1 cellular context compared by ENCODE assay signal in the genomic region with DNA sequence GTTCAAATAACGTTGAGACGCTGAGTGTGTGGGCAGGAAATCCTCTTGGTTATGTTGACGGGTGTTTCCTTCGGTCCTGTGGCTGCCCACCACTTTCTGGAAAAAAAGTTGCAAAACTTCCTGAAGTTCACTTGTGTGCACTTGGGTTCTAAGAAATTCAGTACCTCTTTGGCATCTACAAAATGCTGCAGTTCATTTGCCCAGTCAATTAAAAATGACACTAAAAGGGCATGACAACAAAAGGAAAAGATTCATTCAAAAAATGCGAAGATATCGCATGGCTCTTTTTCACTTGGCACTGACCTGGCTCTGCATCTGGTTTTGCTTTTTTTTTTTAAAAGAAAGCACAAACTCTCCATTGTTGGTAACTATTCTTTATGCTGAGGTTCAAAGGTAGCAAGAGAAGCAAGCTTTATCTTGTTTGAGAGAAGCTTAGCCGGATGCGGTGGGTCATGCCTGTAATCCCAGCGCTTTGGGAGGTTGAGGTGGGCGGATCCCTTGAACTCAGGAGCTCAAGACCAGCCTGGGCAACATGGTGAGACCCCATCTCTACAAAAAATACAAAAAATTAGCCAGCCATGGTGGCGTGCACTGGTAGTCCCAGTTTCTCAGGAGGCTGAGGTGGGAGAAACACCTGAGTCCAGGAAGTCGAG.
TF ChIP-seq lines count a peak whose summit lies in the region.

No MANE protein-coding gene starts in this region.

TF ChIP-seq in HepG2, 621 proteins besides CTCF, POLR2A, EP300 and RAD21 (continued from another document):
- TF ChIP-seq TFDP1 (CRISPR knock-in tag; IDR thresholded peaks at IDR 0.05; ENCODE audit: borderline replicate concordance) (peak; percentile 14; the same call in 1 of the 2 replicates), ZFYVE20 (CRISPR knock-in tag; IDR thresholded peaks at IDR 0.05; ENCODE audit: borderline replicate concordance, low read depth) (no peak), NCOA2 (CRISPR knock-in tag; IDR thresholded peaks at IDR 0.05) (peak; percentile 94), HMG20A (CRISPR knock-in tag; IDR thresholded peaks at IDR 0.05; ENCODE audit: borderline replicate concordance) (peak; percentile 68; the same call in 1 of the 2 replicates), TBL1XR1 (IDR thresholded peaks at IDR 0.05; ENCODE audit: borderline replicate concordance, low read length, partially characterized antibody) (no peak), RBFOX2 (IDR thresholded peaks at IDR 0.05; ENCODE audit: low read depth, low read length) (peak; percentile 61), IRF2 (CRISPR knock-in tag; IDR thresholded peaks at IDR 0.05) (peak; percentile 30; the same call in 1 of the 2 replicates), KDM1A (CRISPR knock-in tag; IDR thresholded peaks at IDR 0.05) (peak; percentile 73; the same call in 1 of the 2 replicates), ISL2 (CRISPR knock-in tag; IDR thresholded peaks at IDR 0.05) (peak; percentile 87), NR2F2 (IDR thresholded peaks at IDR 0.05; ENCODE audit: borderline replicate concordance, low read depth) (peak; percentile 67; the same call in 1 of the 2 replicates), FOXJ3 (CRISPR knock-in tag; IDR thresholded peaks at IDR 0.05; ENCODE audit: borderline replicate concordance) (peak; percentile 23; the same call in 1 of the 2 replicates)
- TF ChIP-seq, protein P1, sequence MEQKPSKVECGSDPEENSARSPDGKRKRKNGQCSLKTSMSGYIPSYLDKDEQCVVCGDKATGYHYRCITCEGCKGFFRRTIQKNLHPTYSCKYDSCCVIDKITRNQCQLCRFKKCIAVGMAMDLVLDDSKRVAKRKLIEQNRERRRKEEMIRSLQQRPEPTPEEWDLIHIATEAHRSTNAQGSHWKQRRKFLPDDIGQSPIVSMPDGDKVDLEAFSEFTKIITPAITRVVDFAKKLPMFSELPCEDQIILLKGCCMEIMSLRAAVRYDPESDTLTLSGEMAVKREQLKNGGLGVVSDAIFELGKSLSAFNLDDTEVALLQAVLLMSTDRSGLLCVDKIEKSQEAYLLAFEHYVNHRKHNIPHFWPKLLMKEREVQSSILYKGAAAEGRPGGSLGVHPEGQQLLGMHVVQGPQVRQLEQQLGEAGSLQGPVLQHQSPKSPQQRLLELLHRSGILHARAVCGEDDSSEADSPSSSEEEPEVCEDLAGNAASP (CRISPR knock-in tag; IDR thresholded peaks at IDR 0.05; ENCODE audit: borderline replicate concordance): peak; percentile 66
